ENCODE assay signal across 25 cellular contexts in the genomic region with DNA sequence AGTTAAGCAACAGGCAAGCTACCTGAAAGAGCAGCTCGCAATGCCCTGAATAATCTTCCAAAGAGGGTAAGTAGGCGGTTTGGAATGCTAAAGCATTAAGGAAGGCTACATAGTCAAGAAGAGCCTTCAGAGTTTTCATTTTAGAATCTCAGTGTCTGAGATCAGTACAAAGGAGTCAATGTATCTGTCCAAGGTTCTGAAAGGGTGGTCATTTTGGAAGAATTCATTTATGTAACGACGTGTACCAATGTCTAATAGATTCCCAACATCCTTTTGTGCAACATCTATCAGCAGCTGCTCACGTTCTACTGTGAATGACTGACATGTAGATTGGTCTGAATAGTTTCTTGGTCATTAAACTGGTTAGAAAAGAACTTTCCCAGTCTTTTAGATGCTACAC.
"Had no signal": no experiment of that assay in that cellular context is flagged by ENCODE, and none has a peak within 500 bp of the region (broad histone marks: within the 10 kb centered on the region; RNA-seq: fewer than 3 reads in every experiment).

No MANE protein-coding gene starts in this region.

- H2AFZ ChIP-seq: neural progenitor cell had no signal

- H3K27me3 Mint-ChIP-seq: dendritic cell treated with granulocyte-macrophage colony-stimulating factor and Interleukin-4, amounts not matched to agents 40 ng/mL and 50 ng/mL, for 4 days; naive thymus-derived CD4-positive, alpha-beta T cell had no signal

- H3K27ac ChIP-seq: epithelial cell of prostate, gastrocnemius medialis, neural progenitor cell, prostate gland, right atrium auricular region, sigmoid colon, stomach, thyroid gland had no signal

- H3K27ac Mint-ChIP-seq: dendritic cell treated with granulocyte-macrophage colony-stimulating factor and Interleukin-4, amounts not matched to agents 40 ng/mL and 50 ng/mL, for 4 days; endodermal cell; mesothelial cell of epicardium; naive thymus-derived CD4-positive, alpha-beta T cell; nephron; neural progenitor cell; stimulated activated effector memory CD8-positive, alpha-beta T cell treated with anti-CD3 and anti-CD28 coated beads, Interleukin-12 subunit alpha, Interleukin-12 subunit beta, amount 100 ng/mL, for 72 hours had no signal

- H3K4me3 ChIP-seq: gastrocnemius medialis, mucosa of descending colon, neural progenitor cell, prostate gland, right atrium auricular region, sigmoid colon, stomach, thyroid gland had no signal

- H3K4me2 ChIP-seq: neural progenitor cell had no signal

- H3K4me1 ChIP-seq: gastrocnemius medialis, neural progenitor cell, prostate gland, right atrium auricular region, sigmoid colon, stomach, thyroid gland had no signal

- DNase-seq: effector CD8-positive, alpha-beta T cell; endodermal cell; gastrocnemius medialis; head of caudate nucleus; kidney; mesenchymal stem cell; mucosa of descending colon; naive thymus-derived CD4-positive, alpha-beta T cell; sigmoid colon; stimulated activated CD4-positive, alpha-beta T cell treated with anti-CD3 and anti-CD28 coated beads, Interleukin-2, amount 100 ng/mL, for 24 hours; stimulated activated CD4-positive, alpha-beta T cell treated with anti-CD3 and anti-CD28 coated beads, Interleukin-4, amount 100 ng/mL, for 24 hours; stimulated activated naive CD4-positive, alpha-beta T cell treated with Interleukin-2 at 50 U/mL for 16 hours; stomach; thyroid gland; trophoblast cell had no signal

- H3K27me3 ChIP-seq: gastrocnemius medialis, neural progenitor cell, right atrium auricular region, sigmoid colon, stomach, thyroid gland had no signal

- H3K9ac ChIP-seq: neural progenitor cell had no signal

- H3K4me3 Mint-ChIP-seq: dendritic cell treated with granulocyte-macrophage colony-stimulating factor and Interleukin-4, amounts not matched to agents 40 ng/mL and 50 ng/mL, for 4 days; endodermal cell; mesothelial cell of epicardium; nephron; neural progenitor cell; stimulated activated effector memory CD8-positive, alpha-beta T cell treated with anti-CD3 and anti-CD28 coated beads, Interleukin-12 subunit alpha, Interleukin-12 subunit beta, amount 100 ng/mL, for 72 hours had no signal

- H3K9me3 ChIP-seq: gastrocnemius medialis, prostate gland, right atrium auricular region, thyroid gland had no signal

- H3K4me1 Mint-ChIP-seq: endodermal cell; naive thymus-derived CD4-positive, alpha-beta T cell; nephron; neural progenitor cell; stimulated activated effector memory CD8-positive, alpha-beta T cell treated with anti-CD3 and anti-CD28 coated beads, Interleukin-12 subunit alpha, Interleukin-12 subunit beta, amount 100 ng/mL, for 72 hours had no signal

- ATAC-seq: esophagus mucosa; gastrocnemius medialis; left lobe of liver; mucosa of descending colon; naive thymus-derived CD4-positive, alpha-beta T cell; stimulated activated effector memory CD8-positive, alpha-beta T cell treated with anti-CD3 and anti-CD28 coated beads, Interleukin-12 subunit alpha, Interleukin-12 subunit beta, amount 100 ng/mL, for 72 hours had no signal
